In genomic region chr1:167605576-167605975, GRCh38 we compare ENCODE assay signal across 14 cellular contexts. TPM values are rescaled to one million over a fixed set of nuclear protein-coding genes. Genes with fewer than 3 reads are reported as not detected.
DNase-seq lines count a peak whose midpoint lies in the region; ATAC-seq and TF ChIP-seq lines count a peak whose summit lies in the region.
"Had no signal": no experiment of that assay in that cellular context is flagged by ENCODE, and none has a peak within 500 bp of the region (broad histone marks: within the 10 kb centered on the region; RNA-seq: fewer than 3 reads in every experiment).

No MANE protein-coding gene starts in this region.

- in situ Hi-C loops in GM23248 (cut with MboI): no loop called here
- in situ Hi-C loops in mammary epithelial cell (cut with MboI; ENCODE audit: low sequenced_read_pairs in 2 of 2): loop anchor here in 1 of 2 donors (5.0 kb wide), 1 partner anchor 82 kb away; no protein-coding TSS in a partner anchor

- BruUV-seq in mammary epithelial cell (replicated peaks; lab: Mats Ljungman, UMichigan) (no TSS peak), A673 (replicated peaks; lab: Mats Ljungman, UMichigan) (no TSS peak)

- H3K79me2 ChIP-seq in GM23248 (ENCODE audit: insufficient read depth) (no peaks in the 10 kb centered on the region), mammary epithelial cell (ENCODE audit: insufficient read depth, low read length) (no peaks in the 10 kb centered on the region)

- H3K27me3 ChIP-seq in GM23248 (replicated peaks; ENCODE audit: insufficient read depth) (no peaks in the 10 kb centered on the region), mammary epithelial cell (ENCODE audit: insufficient read depth, low read length) (no peaks in the 10 kb centered on the region), A673 (replicated peaks; ENCODE audit: insufficient read depth, low read depth, low read length, poor library complexity) (no peaks in the 10 kb centered on the region)

- TF ChIP-seq CTCF in mammary epithelial cell (conservative IDR thresholded peaks at IDR 0.05 in 1 of 2, IDR thresholded peaks at IDR 0.05 in 1 of 2; ENCODE audit: extremely low read depth in 1 of 2, insufficient read depth in 1 of 2, low read depth in 1 of 2, low read length in 2 of 2): no peak
- no peak for TF ChIP-seq CTCF in A673 (conservative IDR thresholded peaks at IDR 0.05; ENCODE audit: low read depth, low read length)

- H2AFZ ChIP-seq in GM23248 (no peak overlapping the region), mammary epithelial cell (ENCODE audit: low read depth, low read length) (no peak overlapping the region)

- CTCF ChIA-PET in mammary epithelial cell (lab: Charles Lee; ENCODE audit: low non-redundant PET): interaction anchor here (0.7 kb wide), 1 partner anchor 52 kb away, joined by 5 read pairs; the partner anchor contains the start of gene CREG1
- CTCF ChIA-PET in A673 (lab: Charles Lee): no interaction called here

- H3F3A ChIP-seq in GM23248 (ENCODE audit: insufficient read depth): no peaks in the 10 kb centered on the region

- DNase-seq in GM23248 (peak; percentile 26), MV-4-11 (lab: John Stamatoyannopoulos, UW) (peak; percentile 30), mammary epithelial cell (peak; percentile 66), lung microvascular endothelial cell (ENCODE audit: low read depth in 2 of 2) (peak; percentile 50), A673 (ENCODE audit: low spot score) (no peak), 8988T (no peak)
- DNase-seq: C1 segment of cervical spinal cord, COR-L47, NCI-H1105 treated with DMSO at 0.1 percent for 48 hours, NCI-H2029 treated with DMSO at 0.1 percent for 48 hours, NCI-H510A treated with DMSO at 0.1 percent for 48 hours, SIG-M5 had no signal

- no peak for ATAC-seq in HG02759 (IDR thresholded peaks at IDR 0.05; ENCODE audit: unreplicated experiment)
- ATAC-seq: HCT116 had no signal

- H3K9me3 ChIP-seq in GM23248 (ENCODE audit: low read depth) (no peaks in the 10 kb centered on the region), mammary epithelial cell (replicated peaks; ENCODE audit: insufficient read depth, low read length) (peaks cover 5% of the 10 kb centered on the region), A673 (ENCODE audit: low read depth, low read length, poor library complexity, severe bottlenecking) (no peaks in the 10 kb centered on the region)

- 75 to 79% methylated on average over 3 of the region's 3 CpGs for WGBS in GM23248 (ENCODE audit: low coverage in 1 of 2, low lambda C conversion rate in 2 of 2, missing lambda C conversion rate in 2 of 2), 2 experiments
- WGBS in mammary epithelial cell (ENCODE audit: low coverage, missing lambda C conversion rate): 48% methylated on average over 3 of the region's 3 CpGs

- POLR2A ChIA-PET in A673 (lab: Charles Lee; ENCODE audit: low non-redundant PET): no interaction called here

- no peak overlapping the region for H3K4me2 ChIP-seq in GM23248 (ENCODE audit: unreplicated experiment)
- no peak overlapping the region for H3K4me2 ChIP-seq in mammary epithelial cell (ENCODE audit: insufficient read depth, low read depth, low read length)

- H3K4me3 ChIP-seq in GM23248: no peak overlapping the region
- H3K4me3 ChIP-seq in mammary epithelial cell (replicated peaks in 1 of 3; ENCODE audit: insufficient read depth in 1 of 3, low read depth in 2 of 3, low read length in 3 of 3): no peak overlapping the region
- H3K4me3 ChIP-seq in A673 (ENCODE audit: low read depth, low read length, poor library complexity, severe bottlenecking): no peak overlapping the region

- H3K36me3 ChIP-seq in GM23248 (ENCODE audit: low read depth) (no peaks in the 10 kb centered on the region), mammary epithelial cell (ENCODE audit: insufficient read depth, low read length) (no peaks in the 10 kb centered on the region), A673 (ENCODE audit: insufficient read depth, low read length, poor library complexity, severe bottlenecking) (no peaks in the 10 kb centered on the region)

- H3K4me1 ChIP-seq in GM23248 (ENCODE audit: insufficient read depth): peaks cover under 1% of the 10 kb centered on the region; the same call in 1 of the 2 replicates
- H3K4me1 ChIP-seq in mammary epithelial cell (ENCODE audit: insufficient read depth, low read length): peaks cover 11% of the 10 kb centered on the region
- H3K4me1 ChIP-seq in A673 (ENCODE audit: insufficient read depth, low read length, poor library complexity, severe bottlenecking): no peaks in the 10 kb centered on the region

- intact Hi-C loops in mammary epithelial cell (cut with micrococcal nuclease): loop anchor here (10.0 kb wide), 1 partner anchor 479 kb away; no protein-coding TSS in a partner anchor
- intact Hi-C loops in A673 (cut with micrococcal nuclease; ENCODE audit: unreplicated experiment): no loop called here

- H3K27ac ChIP-seq in GM23248 (no peak overlapping the region), mammary epithelial cell (ENCODE audit: insufficient read depth, low read depth, low read length) (no peak overlapping the region), A673 (ENCODE audit: low read depth, low read length, poor library complexity, severe bottlenecking) (no peak overlapping the region)

- H4K20me1 ChIP-seq in GM23248 (ENCODE audit: insufficient read depth) (no peaks in the 10 kb centered on the region), mammary epithelial cell (ENCODE audit: insufficient read depth, low read length) (no peaks in the 10 kb centered on the region)

- dilution Hi-C loops in mammary epithelial cell (cut with HindIII; ENCODE audit: low sequenced_read_pairs): loop anchor here (5.0 to 10.0 kb wide), 3 partner anchors 38 to 189 kb away; no protein-coding TSS in a partner anchor

- H3K9ac ChIP-seq in GM23248: no peak overlapping the region
- no peak overlapping the region for H3K9ac ChIP-seq in mammary epithelial cell (ENCODE audit: insufficient read depth, low read length)

- H3K9me2 ChIP-seq in GM23248 (ENCODE audit: insufficient read depth): no peaks in the 10 kb centered on the region

RNA-seq across cellular contexts. Expression of gene RCSD1, which starts 24.5 kb away (rescaled TPM):
- total RNA-seq in GM23248 (2014; rRNA removed; shearing (Covaris generic)): 0.22 TPM in 1 of 2 replicates, not detected in the other
- polyA plus RNA-seq in GM23248 (2016; fragmentation: Nextera tagmentation; extraction: Ambion mirVana) (0.15 and 0.23 TPM in 2 replicates), mammary epithelial cell (3.1 TPM)
- total RNA-seq in mammary epithelial cell (1 to 10 TPM in 1 of 2 donors, under 1 TPM in 1; 0.82 to 4.0 TPM), lung microvascular endothelial cell (21.4 and 99.8 TPM in 2 replicates), A673 (2021) (not detected in 2 replicates)
- not detected for polyA minus RNA-seq in mammary epithelial cell

RNA-seq across cellular contexts. Expression of gene CREG1, which starts 52.0 kb away (rescaled TPM):
- 86.6 and 90.5 TPM in 2 replicates for total RNA-seq in GM23248 (2014; rRNA removed; shearing (Covaris generic))
- polyA plus RNA-seq in GM23248 (2016; fragmentation: Nextera tagmentation; extraction: Ambion mirVana): 72.0 and 73.1 TPM in 2 replicates
- 100 to 1,000 TPM; 105 to 242 TPM for total RNA-seq in mammary epithelial cell
- polyA plus RNA-seq in mammary epithelial cell: 179 TPM
- 66.8 TPM for polyA minus RNA-seq in mammary epithelial cell
- total RNA-seq in lung microvascular endothelial cell: 28.8 and 76.8 TPM in 2 replicates
- total RNA-seq in A673 (2021): 7.7 and 8.1 TPM in 2 replicates

Comparison
In these comparisons a context has a peak if more than half of its experiments do, and no peak if none do; other contexts are left out.
1. DNase-seq: peak in GM23248 (single experiment), MV-4-11 (single experiment), mammary epithelial cell (single experiment) and lung microvascular endothelial cell (2 of 2); none in A673 (single experiment) and 8988T (single experiment).